19 cellular contexts compared by ENCODE assay signal in genomic region chr12:128973883-128974681, GRCh38.
DNase-seq lines count a peak whose midpoint lies in the region; ATAC-seq and TF ChIP-seq lines count a peak whose summit lies in the region.
"Had no signal": no experiment of that assay in that cellular context is flagged by ENCODE, and none has a peak within 500 bp of the region (broad histone marks: within the 10 kb centered on the region; RNA-seq: fewer than 3 reads in every experiment).

No MANE protein-coding gene starts in this region.

- H3K27ac Mint-ChIP-seq in neural progenitor cell, result peak overlapping the region; percentile 91
- H3K27ac Mint-ChIP-seq: CD14-positive monocyte; CD4-positive, alpha-beta memory T cell had no signal

- no peaks in the 10 kb centered on the region for H3K79me2 ChIP-seq in neural progenitor cell (ENCODE audit: low read depth)

- H2AFZ ChIP-seq in neural progenitor cell (replicated peaks), result no peak overlapping the region
- H2AFZ ChIP-seq: GM23248 had no signal

- H3K4me1 ChIP-seq in neural progenitor cell, result peaks cover 26% of the 10 kb centered on the region
- H3K4me1 ChIP-seq in upper lobe of right lung, result no peaks in the 10 kb centered on the region
- H3K4me1 ChIP-seq: A549 had no signal

- no peak for TF ChIP-seq CTCF in neural progenitor cell (IDR thresholded peaks at IDR 0.05)
- TF ChIP-seq CTCF in upper lobe of right lung (IDR thresholded peaks at IDR 0.05), result no peak

- peaks cover 19% of the 10 kb centered on the region for H3K27me3 Mint-ChIP-seq in neural progenitor cell (ENCODE audit: insufficient read depth, low read depth)

- peak; percentile 84 for ATAC-seq in left lobe of liver
- ATAC-seq in upper lobe of right lung, result no peak
- ATAC-seq in GM21619 (IDR thresholded peaks at IDR 0.05; ENCODE audit: unreplicated experiment), result no peak
- no peak for ATAC-seq in HG02642 (IDR thresholded peaks at IDR 0.05; ENCODE audit: poor library complexity, unreplicated experiment)
- ATAC-seq in GM21717 (IDR thresholded peaks at IDR 0.05; ENCODE audit: unreplicated experiment), result no peak
- ATAC-seq: A549 had no signal

- no peak overlapping the region for H3K4me3 Mint-ChIP-seq in neural progenitor cell
- H3K4me3 Mint-ChIP-seq: IgD-negative memory B cell had no signal

- H3K9me3 ChIP-seq in neural progenitor cell (ENCODE audit: low read depth) (no peaks in the 10 kb centered on the region), upper lobe of right lung (no peaks in the 10 kb centered on the region)
- H3K9me3 ChIP-seq: A549, BLaER1 had no signal

- H3K4me1 Mint-ChIP-seq in neural progenitor cell, result peaks cover 70% of the 10 kb centered on the region

- H3K9ac ChIP-seq in neural progenitor cell, result no peak overlapping the region
- H3K9ac ChIP-seq: BLaER1, GM23248 had no signal

- H3K9me3 Mint-ChIP-seq in neural progenitor cell, result no peaks in the 10 kb centered on the region
- H3K9me3 Mint-ChIP-seq: IgD-negative memory B cell had no signal

- peaks cover 12% of the 10 kb centered on the region for H3F3A ChIP-seq in neural progenitor cell (ENCODE audit: low read depth)

- no peak overlapping the region for H3K4me3 ChIP-seq in neural progenitor cell
- no peak overlapping the region for H3K4me3 ChIP-seq in upper lobe of right lung
- H3K4me3 ChIP-seq: A549, BLaER1, GM23248 had no signal

- H3K4me2 ChIP-seq in neural progenitor cell, result no peak overlapping the region
- H3K4me2 ChIP-seq: A549 had no signal

- H3K27me3 ChIP-seq in neural progenitor cell (peaks cover 18% of the 10 kb centered on the region), upper lobe of right lung (peaks cover 30% of the 10 kb centered on the region)
- H3K27me3 ChIP-seq: BLaER1 had no signal

- H3K27ac ChIP-seq in neural progenitor cell, result no peak overlapping the region
- no peak overlapping the region for H3K27ac ChIP-seq in upper lobe of right lung
- H3K27ac ChIP-seq: 22Rv1, A549, BLaER1, GM23248 had no signal

- DNase-seq in NCI-H748 (lab: John Stamatoyannopoulos, UW; ENCODE audit: unreplicated experiment) (peak; percentile 32), NCI-H748 treated with DMSO at 0.1 percent for 48 hours (lab: John Stamatoyannopoulos, UW) (no peak), left lobe of liver (ENCODE audit: low spot score) (peak; percentile 87), neural progenitor cell (ENCODE audit: low spot score) (no peak), upper lobe of right lung (peak; percentile 28)
- DNase-seq: CD4-positive, alpha-beta memory T cell; DMS153; DMS79; GF-D8; GM23248; HCEC 1CT had no signal

- H4K20me1 ChIP-seq in neural progenitor cell (ENCODE audit: low read depth), result no peaks in the 10 kb centered on the region

- H3K36me3 ChIP-seq in neural progenitor cell (no peaks in the 10 kb centered on the region), upper lobe of right lung (no peaks in the 10 kb centered on the region)

- H3K36me3 Mint-ChIP-seq in neural progenitor cell, result no peaks in the 10 kb centered on the region
- H3K36me3 Mint-ChIP-seq: CD4-positive, alpha-beta memory T cell had no signal

- intact Hi-C loops in upper lobe of right lung (cut with DNase I), result no loop called here

Comparison
In these comparisons a context has a peak if more than half of its experiments do, and no peak if none do; other contexts are left out.
1. DNase-seq: peak in NCI-H748 (single experiment), left lobe of liver (single experiment) and upper lobe of right lung (single experiment); none in NCI-H748 treated with DMSO at 0.1 percent for 48 hours (single experiment) and neural progenitor cell (single experiment).